ENCODE assay signal across 16 cellular contexts in genomic region chr7:100589341-100589935, GRCh38. TPM values are rescaled to one million over a fixed set of nuclear protein-coding genes. Genes with fewer than 3 reads are reported as not detected.
DNase-seq lines count a peak whose midpoint lies in the region; ATAC-seq and TF ChIP-seq lines count a peak whose summit lies in the region.
"Had no signal": no experiment of that assay in that cellular context is flagged by ENCODE, and none has a peak within 500 bp of the region (broad histone marks: within the 10 kb centered on the region; RNA-seq: fewer than 3 reads in every experiment).

No MANE protein-coding gene starts in this region.

- TF ChIP-seq CTCF in coronary artery (IDR thresholded peaks at IDR 0.05), result no peak
- TF ChIP-seq CTCF in nephron progenitor cell (IDR thresholded peaks at IDR 0.05), result no peak
- no peak for TF ChIP-seq CTCF in CD8-positive, alpha-beta T cell (IDR thresholded peaks at IDR 0.05)

- H3K9me3 Mint-ChIP-seq in nephron progenitor cell (peaks cover 10% of the 10 kb centered on the region), immature natural killer cell (no peaks in the 10 kb centered on the region)
- H3K9me3 Mint-ChIP-seq in CD8-positive, alpha-beta T cell, result no peaks in the 10 kb centered on the region
- H3K9me3 Mint-ChIP-seq: dendritic cell treated with granulocyte-macrophage colony-stimulating factor and Interleukin-4, amounts not matched to agents 40 ng/mL and 50 ng/mL, for 4 days had no signal

- H3K4me3 Mint-ChIP-seq in nephron progenitor cell (peak overlapping the region; percentile 49), immature natural killer cell (no peak overlapping the region)
- H3K4me3 Mint-ChIP-seq in CD8-positive, alpha-beta T cell, result no peak overlapping the region

- H3K36me3 Mint-ChIP-seq in nephron progenitor cell (ENCODE audit: low read depth) (peaks cover 17% of the 10 kb centered on the region), immature natural killer cell (peaks cover 0 to 5% (median 0%) of the 10 kb centered on the region in 3 donors)
- peaks cover 8% of the 10 kb centered on the region for H3K36me3 Mint-ChIP-seq in CD8-positive, alpha-beta T cell

- CTCF ChIA-PET in CD8-positive, alpha-beta T cell (lab: Charles Lee), result interaction anchor here (0.6 to 9.8 kb wide), 10 partner anchors 19 to 676 kb away, joined by 3 to 210 read pairs (median 4); no protein-coding TSS in a partner anchor

- intact Hi-C loops in CD8-positive, alpha-beta T cell (cut with DNase I, micrococcal nuclease), result loop anchor here in 1 of 2 experiments (5.0 kb wide), 1 partner anchor 263 kb away; the partner anchor contains the start of gene SLC12A9

- H3K27me3 Mint-ChIP-seq in nephron progenitor cell (ENCODE audit: low read depth, poor library complexity) (no peaks in the 10 kb centered on the region), immature natural killer cell (ENCODE audit: low read depth in 3 of 3) (peaks cover 8 to 18% (median 15%) of the 10 kb centered on the region in 3 donors)
- peaks cover 3% of the 10 kb centered on the region for H3K27me3 Mint-ChIP-seq in CD8-positive, alpha-beta T cell (ENCODE audit: low read depth)

- no peaks in the 10 kb centered on the region for H3K9me3 ChIP-seq in CD8-positive, alpha-beta T cell (ENCODE audit: low read length)

- H3K27ac Mint-ChIP-seq in nephron progenitor cell (peak overlapping the region; percentile 97), immature natural killer cell (no peak overlapping the region)
- no peak overlapping the region for H3K27ac Mint-ChIP-seq in CD8-positive, alpha-beta T cell

- peak overlapping the region; percentile 39 for H3K4me3 ChIP-seq in H7 (ENCODE audit: insufficient read depth, low read depth, low read length)
- H3K4me3 ChIP-seq in coronary artery, result peak overlapping the region; percentile 27
- H3K4me3 ChIP-seq in CD8-positive, alpha-beta T cell (ENCODE audit: low read depth, low read length), result no peak overlapping the region

- H3K36me3 ChIP-seq in H7 (replicated peaks; ENCODE audit: control insufficient read depth, insufficient read depth, low read length), result no peaks in the 10 kb centered on the region; the same call in 1 of the 2 replicates
- H3K36me3 ChIP-seq in CD8-positive, alpha-beta T cell (ENCODE audit: insufficient read depth, low read length), result no peaks in the 10 kb centered on the region

- ATAC-seq in CD8-positive, alpha-beta T cell, result no peak

- POLR2A ChIA-PET in CD8-positive, alpha-beta T cell (lab: Charles Lee), result interaction anchor here (1.5 kb wide), 1 partner anchor 23 kb away, joined by 5 read pairs; the partner anchor contains the start of gene MOSPD3

- DNase-seq in H7 (peak; percentile 79), coronary artery (ENCODE audit: low spot score) (no peak), nephron progenitor cell (peak; percentile 33), NCI-H524 treated with DMSO at 0.1 percent for 48 hours (lab: John Stamatoyannopoulos, UW) (no peak), immature natural killer cell (no peak)
- DNase-seq in CD8-positive, alpha-beta T cell, result no peak
- DNase-seq: activated CD4-positive, alpha-beta T cell treated with anti-CD3 and anti-CD28 coated beads, Interleukin-2, amount 50 U/mL, for 1 hour; activated naive CD4-positive, alpha-beta T cell treated with anti-CD3 and anti-CD28 coated beads, Interleukin-2, amount 50 U/mL, for 16 hours; activated T-cell treated with anti-CD3 and anti-CD28 coated beads for 4 hours; Calu3; erythroblast; GDM1; NCI-H1048; NCI-H748 treated with DMSO at 0.1 percent for 48 hours; small intestine had no signal

- H3K27me3 ChIP-seq in H7 (ENCODE audit: control insufficient read depth, insufficient read depth, low read length), result peaks cover 16% of the 10 kb centered on the region
- no peaks in the 10 kb centered on the region for H3K27me3 ChIP-seq in CD8-positive, alpha-beta T cell (ENCODE audit: insufficient read depth, low read length)

- peaks cover 74% of the 10 kb centered on the region for H3K4me1 Mint-ChIP-seq in nephron progenitor cell
- peaks cover 18% of the 10 kb centered on the region for H3K4me1 Mint-ChIP-seq in CD8-positive, alpha-beta T cell (ENCODE audit: low read depth)
- H3K4me1 Mint-ChIP-seq in immature natural killer cell, result peaks cover 22 to 28% of the 10 kb centered on the region in 2 donors

- H3K4me1 ChIP-seq in CD8-positive, alpha-beta T cell (ENCODE audit: insufficient read depth, low read length), result no peaks in the 10 kb centered on the region

- H3K27ac ChIP-seq in coronary artery, result peak overlapping the region in 1 of 2 donors; percentile 13
- no peak overlapping the region for H3K27ac ChIP-seq in CD8-positive, alpha-beta T cell (ENCODE audit: low read depth, low read length)

RNA-seq across cellular contexts. Expression of gene FBXO24, which starts 3.3 kb away (rescaled TPM):
- total RNA-seq in H7 (2014; rRNA removed; shearing (Covaris generic)), result 0.94 and 1.7 TPM in 2 replicates
- under 1 TPM; 0.30 to 0.53 TPM for total RNA-seq in CD8-positive, alpha-beta T cell
- under 1 TPM in 1 of 3 donors, not detected in 2; 0.43 TPM for polyA plus RNA-seq in immature natural killer cell

RNA-seq across cellular contexts. Expression of gene LRCH4, which starts 3.5 kb away (rescaled TPM):
- 24.2 and 25.1 TPM in 2 replicates for total RNA-seq in H7 (2014; rRNA removed; shearing (Covaris generic))
- 100 to 1,000 TPM; 244 to 254 TPM for total RNA-seq in CD8-positive, alpha-beta T cell
- 100 to 1,000 TPM in 1 of 3 donors, 10 to 100 TPM in 2; 78.9 to 125 (median 90.4) TPM for polyA plus RNA-seq in immature natural killer cell

RNA-seq across cellular contexts. Expression of gene PCOLCE, which starts 12.7 kb away (rescaled TPM):
- 22.5 and 24.1 TPM in 2 replicates for total RNA-seq in H7 (2014; rRNA removed; shearing (Covaris generic))
- 1 to 10 TPM; 7.9 to 8.0 TPM for total RNA-seq in CD8-positive, alpha-beta T cell
- 1 to 10 TPM; 2.0 to 4.9 (median 4.7) TPM for polyA plus RNA-seq in immature natural killer cell

RNA-seq across cellular contexts. Expression of gene SAP25, which starts 15.7 kb away (rescaled TPM):
- total RNA-seq in H7 (2014; rRNA removed; shearing (Covaris generic)), result 1.3 and 2.4 TPM in 2 replicates
- total RNA-seq in CD8-positive, alpha-beta T cell, result 10 to 100 TPM; 30.2 to 30.5 TPM
- not detected for polyA plus RNA-seq in immature natural killer cell

RNA-seq across cellular contexts. Expression of gene MOSPD3, which starts 22.9 kb away (rescaled TPM):
- 18.6 and 21.8 TPM in 2 replicates for total RNA-seq in H7 (2014; rRNA removed; shearing (Covaris generic))
- total RNA-seq in CD8-positive, alpha-beta T cell, result 10 to 100 TPM; 10.3 to 10.5 TPM
- 10 to 100 TPM; 23.2 to 29.3 (median 27.0) TPM for polyA plus RNA-seq in immature natural killer cell

Comparison
In these comparisons a context has a peak if more than half of its experiments do, and no peak if none do; other contexts are left out.
1. DNase-seq: peak in H7 (single experiment) and nephron progenitor cell (single experiment); none in coronary artery (single experiment), CD8-positive, alpha-beta T cell (0 of 7), NCI-H524 treated with DMSO at 0.1 percent for 48 hours (single experiment) and immature natural killer cell (0 of 3).